21 cellular contexts compared by ENCODE assay signal in genomic region chr2:218644721-218645120, GRCh38. TPM values are rescaled to one million over a fixed set of nuclear protein-coding genes. Genes with fewer than 3 reads are reported as not detected.
DNase-seq lines count a peak whose midpoint lies in the region; ATAC-seq, FAIRE-seq and TF ChIP-seq lines count a peak whose summit lies in the region.
"Had no signal": no experiment of that assay in that cellular context is flagged by ENCODE, and none has a peak within 500 bp of the region (broad histone marks: within the 10 kb centered on the region; RNA-seq: fewer than 3 reads in every experiment).

No MANE protein-coding gene starts in this region.

- H2AFZ ChIP-seq in keratinocyte (ENCODE audit: control insufficient read depth, low read length), result no peak overlapping the region

- no peaks in the 10 kb centered on the region for H3K9me1 ChIP-seq in keratinocyte (ENCODE audit: control insufficient read depth, extremely low read depth, insufficient read depth, low read length)

- no peaks in the 10 kb centered on the region for H3K27me3 Mint-ChIP-seq in activated T-cell treated with anti-CD3 and anti-CD28 coated beads, Interleukin-2, amount 50 U/mL, for 72 hours (ENCODE audit: low read depth)
- H3K27me3 Mint-ChIP-seq in activated T-cell treated with anti-CD3 and anti-CD28 coated beads, Interleukin-2, amount 50 U/mL, for 4 hours (ENCODE audit: low read depth), result no peaks in the 10 kb centered on the region
- no peaks in the 10 kb centered on the region for H3K27me3 Mint-ChIP-seq in WTC11 (ENCODE audit: low read depth)
- H3K27me3 Mint-ChIP-seq: CD4-positive, CD25-positive, alpha-beta regulatory T cell; stimulated activated naive CD8-positive, alpha-beta T cell treated with anti-CD3 and anti-CD28 coated beads, Interleukin-15, Interleukin-2, amounts not matched to agents 100 ng/mL and 50 ng/mL, for 24 hours had no signal

- H3K79me2 ChIP-seq in keratinocyte (ENCODE audit: control insufficient read depth, insufficient read depth, low read length), result peaks cover 19% of the 10 kb centered on the region

- H3K36me3 Mint-ChIP-seq in activated T-cell treated with anti-CD3 and anti-CD28 coated beads, Interleukin-2, amount 50 U/mL, for 72 hours (ENCODE audit: insufficient read depth in 2 of 2), result peaks cover 4 to 22% of the 10 kb centered on the region in 2 donors
- H3K36me3 Mint-ChIP-seq in activated T-cell treated with anti-CD3 and anti-CD28 coated beads, Interleukin-2, amount 50 U/mL, for 4 hours (ENCODE audit: insufficient read depth), result peaks cover 38% of the 10 kb centered on the region
- H3K36me3 Mint-ChIP-seq in WTC11, result peaks cover 53% of the 10 kb centered on the region
- H3K36me3 Mint-ChIP-seq in stimulated activated effector memory CD8-positive, alpha-beta T cell treated with anti-CD3 and anti-CD28 coated beads, Interleukin-12 subunit alpha, Interleukin-12 subunit beta, amount 100 ng/mL, for 72 hours, result peaks cover 93% of the 10 kb centered on the region

- no peaks in the 10 kb centered on the region for H3K9me3 ChIP-seq in keratinocyte (ENCODE audit: control insufficient read depth, low read depth, low read length)

- H3K27ac ChIP-seq in keratinocyte (ENCODE audit: control insufficient read depth, insufficient read depth, low read length), result peak overlapping the region; percentile 74

- no peaks in the 10 kb centered on the region for H3K27me3 ChIP-seq in keratinocyte (ENCODE audit: control insufficient read depth, extremely low read depth, insufficient read depth, low read length)

- POLR2A ChIA-PET in WTC11 (lab: Charles Lee), result no interaction called here

- TF ChIP-seq CTCF in WTC11 (IDR thresholded peaks at IDR 0.05) (no peak), keratinocyte (optimal IDR thresholded peaks at IDR 0.05 in 1 of 3, IDR thresholded peaks at IDR 0.05 in 1 of 3, conservative IDR thresholded peaks at IDR 0.05 in 1 of 3; ENCODE audit: extremely low read depth in 1 of 3, insufficient read depth in 2 of 3, low read length in 3 of 3) (peak in 1 of 3 experiments; percentile 18)

- ATAC-seq in activated T-cell treated with anti-CD3 and anti-CD28 coated beads, Interleukin-2, amount 50 U/mL, for 72 hours (replicated peaks in 1 of 2), result no peak
- no peak for ATAC-seq in activated T-cell treated with anti-CD3 and anti-CD28 coated beads, Interleukin-2, amount 50 U/mL, for 4 hours
- peak; percentile 41 for ATAC-seq in WTC11
- no peak for ATAC-seq in stimulated activated effector memory CD8-positive, alpha-beta T cell treated with anti-CD3 and anti-CD28 coated beads, Interleukin-12 subunit alpha, Interleukin-12 subunit beta, amount 100 ng/mL, for 72 hours

- H3K4me3 Mint-ChIP-seq in activated T-cell treated with anti-CD3 and anti-CD28 coated beads, Interleukin-2, amount 50 U/mL, for 72 hours, result no peak overlapping the region
- H3K4me3 Mint-ChIP-seq in activated T-cell treated with anti-CD3 and anti-CD28 coated beads, Interleukin-2, amount 50 U/mL, for 4 hours, result no peak overlapping the region
- H3K4me3 Mint-ChIP-seq in WTC11, result no peak overlapping the region
- no peak overlapping the region for H3K4me3 Mint-ChIP-seq in stimulated activated effector memory CD8-positive, alpha-beta T cell treated with anti-CD3 and anti-CD28 coated beads, Interleukin-12 subunit alpha, Interleukin-12 subunit beta, amount 100 ng/mL, for 72 hours
- H3K4me3 Mint-ChIP-seq: CD4-positive, CD25-positive, alpha-beta regulatory T cell; H9; stimulated activated naive CD8-positive, alpha-beta T cell treated with anti-CD3 and anti-CD28 coated beads, Interleukin-15, Interleukin-2, amounts not matched to agents 100 ng/mL and 50 ng/mL, for 24 hours; T-helper 2 cell treated with Interferon-gamma antibody and Interleukin-4, amounts not matched to agents 5 μg/mL and 100 μg/mL, for 36 hours had no signal

- CTCF ChIA-PET in WTC11 (lab: Charles Lee), result interaction anchor here (1.1 kb wide), 1 partner anchor 8 kb away, joined by 3 read pairs; no protein-coding TSS in a partner anchor

- peaks cover 9% of the 10 kb centered on the region for H3K4me1 Mint-ChIP-seq in activated T-cell treated with anti-CD3 and anti-CD28 coated beads, Interleukin-2, amount 50 U/mL, for 72 hours (ENCODE audit: low read depth)
- H3K4me1 Mint-ChIP-seq in activated T-cell treated with anti-CD3 and anti-CD28 coated beads, Interleukin-2, amount 50 U/mL, for 4 hours (ENCODE audit: low read depth), result no peaks in the 10 kb centered on the region
- H3K4me1 Mint-ChIP-seq in WTC11, result no peaks in the 10 kb centered on the region
- peaks cover 11% of the 10 kb centered on the region for H3K4me1 Mint-ChIP-seq in stimulated activated effector memory CD8-positive, alpha-beta T cell treated with anti-CD3 and anti-CD28 coated beads, Interleukin-12 subunit alpha, Interleukin-12 subunit beta, amount 100 ng/mL, for 72 hours
- H3K4me1 Mint-ChIP-seq: H9 had no signal

- FAIRE-seq in keratinocyte (lab: Jason Lieb, UNC), result no peak
- FAIRE-seq: A204.1, urothelium cell line had no signal

- H3K27ac Mint-ChIP-seq in activated T-cell treated with anti-CD3 and anti-CD28 coated beads, Interleukin-2, amount 50 U/mL, for 72 hours, result peak overlapping the region; percentile 24
- no peak overlapping the region for H3K27ac Mint-ChIP-seq in WTC11
- peak overlapping the region; percentile 23 for H3K27ac Mint-ChIP-seq in stimulated activated effector memory CD8-positive, alpha-beta T cell treated with anti-CD3 and anti-CD28 coated beads, Interleukin-12 subunit alpha, Interleukin-12 subunit beta, amount 100 ng/mL, for 72 hours
- H3K27ac Mint-ChIP-seq: stimulated activated naive CD8-positive, alpha-beta T cell treated with anti-CD3 and anti-CD28 coated beads, Interleukin-15, Interleukin-2, amounts not matched to agents 100 ng/mL and 50 ng/mL, for 24 hours; T-helper 2 cell treated with Interferon-gamma antibody and Interleukin-4, amounts not matched to agents 5 μg/mL and 100 μg/mL, for 36 hours had no signal

- no peak for DNase-seq in activated T-cell treated with anti-CD3 and anti-CD28 coated beads, Interleukin-2, amount 50 U/mL, for 72 hours
- DNase-seq in activated T-cell treated with anti-CD3 and anti-CD28 coated beads, Interleukin-2, amount 50 U/mL, for 4 hours, result no peak
- DNase-seq in WTC11 (ENCODE audit: low spot score) (no peak), keratinocyte (ENCODE audit: low read depth, low spot score) (no peak), A172 (ENCODE audit: low spot score) (no peak), NCI-H1930 (lab: John Stamatoyannopoulos, UW) (no peak)
- no peak for DNase-seq in stimulated activated effector memory CD8-positive, alpha-beta T cell treated with anti-CD3 and anti-CD28 coated beads, Interleukin-12 subunit alpha, Interleukin-12 subunit beta, amount 100 ng/mL, for 72 hours (ENCODE audit: low spot score in 2 of 2)
- DNase-seq in stimulated activated CD4-positive, alpha-beta T cell treated with anti-CD3 and anti-CD28 coated beads, Interleukin-4, amount 100 ng/mL, for 4 hours, result no peak
- DNase-seq: activated gamma-delta T cell; anterior cingulate cortex; CD4-positive, CD25-positive, alpha-beta regulatory T cell; erythroblast; glutamatergic neuron; H9; MM.1S; NCI-H2081; stimulated activated CD4-positive, alpha-beta T cell treated with anti-CD3 and anti-CD28 coated beads, Interleukin-12 subunit alpha, Interleukin-12 subunit beta, amount 100 ng/mL, for 4 hours had no signal

- H3K4me1 ChIP-seq in keratinocyte (ENCODE audit: control insufficient read depth, extremely low read depth, insufficient read depth, low read length), result peaks cover 23% of the 10 kb centered on the region

- dilution Hi-C loops in keratinocyte (cut with MboI; ENCODE audit: extremely low pct_ligation_motif_present, low sequenced_read_pairs), result no loop called here

- H3K9me3 Mint-ChIP-seq in activated T-cell treated with anti-CD3 and anti-CD28 coated beads, Interleukin-2, amount 50 U/mL, for 72 hours, result no peaks in the 10 kb centered on the region
- no peaks in the 10 kb centered on the region for H3K9me3 Mint-ChIP-seq in activated T-cell treated with anti-CD3 and anti-CD28 coated beads, Interleukin-2, amount 50 U/mL, for 4 hours
- H3K9me3 Mint-ChIP-seq in WTC11, result no peaks in the 10 kb centered on the region
- no peaks in the 10 kb centered on the region for H3K9me3 Mint-ChIP-seq in stimulated activated effector memory CD8-positive, alpha-beta T cell treated with anti-CD3 and anti-CD28 coated beads, Interleukin-12 subunit alpha, Interleukin-12 subunit beta, amount 100 ng/mL, for 72 hours
- H3K9me3 Mint-ChIP-seq: CD4-positive, CD25-positive, alpha-beta regulatory T cell; H9; stimulated activated naive CD8-positive, alpha-beta T cell treated with anti-CD3 and anti-CD28 coated beads, Interleukin-15, Interleukin-2, amounts not matched to agents 100 ng/mL and 50 ng/mL, for 24 hours; T-helper 2 cell treated with Interferon-gamma antibody and Interleukin-4, amounts not matched to agents 5 μg/mL and 100 μg/mL, for 36 hours had no signal

- H3K9ac ChIP-seq in keratinocyte (ENCODE audit: control insufficient read depth, extremely low read depth, insufficient read depth, low read length), result peak overlapping the region; percentile 20

- H3K4me3 ChIP-seq in keratinocyte (ENCODE audit: control insufficient read depth in 2 of 3, extremely low read depth in 1 of 3, insufficient read depth in 2 of 3, low read depth in 1 of 3, low read length in 3 of 3), result no peak overlapping the region

- H3K36me3 ChIP-seq in keratinocyte (ENCODE audit: control insufficient read depth in 2 of 2, extremely low read depth in 1 of 2, insufficient read depth in 2 of 2, low read length in 2 of 2), result peaks cover 46 to 67% of the 10 kb centered on the region in 2 experiments

- H3K4me2 ChIP-seq in keratinocyte (ENCODE audit: control insufficient read depth, extremely low read depth, insufficient read depth, low read depth, low read length), result no peak overlapping the region

- H4K20me1 ChIP-seq in keratinocyte (ENCODE audit: control insufficient read depth, extremely low read depth, insufficient read depth, low read length), result peaks cover 3% of the 10 kb centered on the region

RNA-seq across cellular contexts. Expression of gene ZNF142, which starts 14.7 kb away (rescaled TPM):
- total RNA-seq in activated T-cell treated with anti-CD3 and anti-CD28 coated beads, Interleukin-2, amount 50 U/mL, for 72 hours, result 10 to 100 TPM; 41.3 to 46.6 TPM
- total RNA-seq in activated T-cell treated with anti-CD3 and anti-CD28 coated beads, Interleukin-2, amount 50 U/mL, for 4 hours, result 10 to 100 TPM; 68.5 to 75.5 (median 70.5) TPM
- total RNA-seq in WTC11 (2021), result 25.1 to 33.5 TPM (median 28.7 TPM) in 3 replicates
- polyA plus RNA-seq in keratinocyte, result 4.3 to 11.9 TPM (median 4.5 TPM) in 3 replicates
- polyA plus RNA-seq in keratinocyte (2011; ENCODE audit: low read depth), result 2.7 TPM
- polyA plus RNA-seq in keratinocyte (2011; cell fraction: cytosol; rRNA removed), result 6.9 and 7.2 TPM in 2 replicates
- polyA plus RNA-seq in keratinocyte (2011; cell fraction: nucleus; rRNA removed), result 23.4 and 32.2 TPM in 2 replicates
- polyA plus RNA-seq in keratinocyte (2012; ENCODE audit: low replicate concordance), result 6.4 and 14.0 TPM in 2 replicates
- polyA minus RNA-seq in keratinocyte, result 16.0 to 91.1 TPM (median 17.7 TPM) in 3 replicates
- polyA minus RNA-seq in keratinocyte (2011; cell fraction: cytosol; rRNA and poly(A)+ RNA removed), result 8.6 TPM
- 22.8 and 29.6 TPM in 2 replicates for polyA minus RNA-seq in keratinocyte (2011; cell fraction: nucleus; rRNA and poly(A)+ RNA removed)
- 14.1 and 18.3 TPM in 2 replicates for total RNA-seq in A172 (2014; rRNA removed; shearing (Covaris generic))

RNA-seq across cellular contexts. Expression of gene BCS1L, which starts 14.8 kb away (rescaled TPM):
- 10 to 100 TPM; 55.3 to 86.5 TPM for total RNA-seq in activated T-cell treated with anti-CD3 and anti-CD28 coated beads, Interleukin-2, amount 50 U/mL, for 72 hours
- 100 to 1,000 TPM in 1 of 3 donors, 10 to 100 TPM in 2; 94.1 to 106 (median 97.4) TPM for total RNA-seq in activated T-cell treated with anti-CD3 and anti-CD28 coated beads, Interleukin-2, amount 50 U/mL, for 4 hours
- 31.4 to 35.4 TPM (median 32.7 TPM) in 3 replicates for total RNA-seq in WTC11 (2021)
- polyA plus RNA-seq in keratinocyte, result 56.6 to 62.3 TPM (median 57.7 TPM) in 3 replicates
- polyA plus RNA-seq in keratinocyte (2011; ENCODE audit: low read depth), result 27.3 TPM
- polyA plus RNA-seq in keratinocyte (2011; cell fraction: cytosol; rRNA removed), result 33.0 and 38.4 TPM in 2 replicates
- 152 and 155 TPM in 2 replicates for polyA plus RNA-seq in keratinocyte (2011; cell fraction: nucleus; rRNA removed)
- polyA plus RNA-seq in keratinocyte (2012; ENCODE audit: low replicate concordance), result 45.5 and 50.2 TPM in 2 replicates
- polyA minus RNA-seq in keratinocyte, result 42.6 to 53.7 TPM (median 50.7 TPM) in 3 replicates
- polyA minus RNA-seq in keratinocyte (2011; cell fraction: cytosol; rRNA and poly(A)+ RNA removed), result 29.5 TPM
- polyA minus RNA-seq in keratinocyte (2011; cell fraction: nucleus; rRNA and poly(A)+ RNA removed), result 22.4 and 28.2 TPM in 2 replicates
- total RNA-seq in A172 (2014; rRNA removed; shearing (Covaris generic)), result 38.9 and 40.7 TPM in 2 replicates

RNA-seq across cellular contexts. Expression of gene RNF25, which starts 27.1 kb away (rescaled TPM):
- total RNA-seq in activated T-cell treated with anti-CD3 and anti-CD28 coated beads, Interleukin-2, amount 50 U/mL, for 72 hours, result 10 to 100 TPM; 18.5 to 24.5 TPM
- total RNA-seq in activated T-cell treated with anti-CD3 and anti-CD28 coated beads, Interleukin-2, amount 50 U/mL, for 4 hours, result 10 to 100 TPM; 25.6 to 34.6 (median 32.7) TPM
- 20.3 to 25.1 TPM (median 23.9 TPM) in 3 replicates for total RNA-seq in WTC11 (2021)
- polyA plus RNA-seq in keratinocyte, result 65.0 to 107 TPM (median 82.5 TPM) in 3 replicates
- 17.0 TPM for polyA plus RNA-seq in keratinocyte (2011; ENCODE audit: low read depth)
- polyA plus RNA-seq in keratinocyte (2011; cell fraction: cytosol; rRNA removed), result 54.6 and 60.6 TPM in 2 replicates
- 71.1 and 82.6 TPM in 2 replicates for polyA plus RNA-seq in keratinocyte (2011; cell fraction: nucleus; rRNA removed)
- 24.2 and 34.0 TPM in 2 replicates for polyA plus RNA-seq in keratinocyte (2012; ENCODE audit: low replicate concordance)
- 49.8 to 164 TPM (median 57.1 TPM) in 3 replicates for polyA minus RNA-seq in keratinocyte
- polyA minus RNA-seq in keratinocyte (2011; cell fraction: cytosol; rRNA and poly(A)+ RNA removed), result 30.1 TPM
- 30.2 and 39.2 TPM in 2 replicates for polyA minus RNA-seq in keratinocyte (2011; cell fraction: nucleus; rRNA and poly(A)+ RNA removed)
- total RNA-seq in A172 (2014; rRNA removed; shearing (Covaris generic)), result 53.5 and 63.0 TPM in 2 replicates

RNA-seq across cellular contexts. Expression of gene STK36, which starts 27.2 kb away (rescaled TPM):
- total RNA-seq in activated T-cell treated with anti-CD3 and anti-CD28 coated beads, Interleukin-2, amount 50 U/mL, for 72 hours, result 10 to 100 TPM; 15.3 to 22.1 TPM
- 10 to 100 TPM; 15.7 to 18.3 (median 15.7) TPM for total RNA-seq in activated T-cell treated with anti-CD3 and anti-CD28 coated beads, Interleukin-2, amount 50 U/mL, for 4 hours
- 41.0 to 47.7 TPM (median 42.7 TPM) in 3 replicates for total RNA-seq in WTC11 (2021)
- polyA plus RNA-seq in keratinocyte, result 17.3 to 25.4 TPM (median 19.0 TPM) in 3 replicates
- 3.4 TPM for polyA plus RNA-seq in keratinocyte (2011; ENCODE audit: low read depth)
- 7.2 and 8.2 TPM in 2 replicates for polyA plus RNA-seq in keratinocyte (2011; cell fraction: cytosol; rRNA removed)
- polyA plus RNA-seq in keratinocyte (2011; cell fraction: nucleus; rRNA removed), result 82.6 and 103 TPM in 2 replicates
- polyA plus RNA-seq in keratinocyte (2012; ENCODE audit: low replicate concordance), result 8.5 and 9.9 TPM in 2 replicates
- 24.6 to 38.5 TPM (median 26.2 TPM) in 3 replicates for polyA minus RNA-seq in keratinocyte
- polyA minus RNA-seq in keratinocyte (2011; cell fraction: cytosol; rRNA and poly(A)+ RNA removed), result 4.0 TPM
- polyA minus RNA-seq in keratinocyte (2011; cell fraction: nucleus; rRNA and poly(A)+ RNA removed), result 20.7 and 34.3 TPM in 2 replicates
- total RNA-seq in A172 (2014; rRNA removed; shearing (Covaris generic)), result 29.5 and 33.0 TPM in 2 replicates

RNA-seq across cellular contexts. Expression of gene PLCD4, which starts 37.0 kb away (rescaled TPM):
- total RNA-seq in activated T-cell treated with anti-CD3 and anti-CD28 coated beads, Interleukin-2, amount 50 U/mL, for 72 hours, result under 1 TPM; 0.24 to 0.35 TPM
- under 1 TPM in 2 of 3 donors, not detected in 1; 0.05 to 0.40 TPM for total RNA-seq in activated T-cell treated with anti-CD3 and anti-CD28 coated beads, Interleukin-2, amount 50 U/mL, for 4 hours
- total RNA-seq in WTC11 (2021), result 0.11 to 0.28 TPM (median 0.14 TPM) in 3 replicates
- polyA plus RNA-seq in keratinocyte, result 10.2 to 15.3 TPM (median 13.2 TPM) in 3 replicates
- polyA plus RNA-seq in keratinocyte (2011; ENCODE audit: low read depth), result 1.5 TPM
- polyA plus RNA-seq in keratinocyte (2011; cell fraction: cytosol; rRNA removed), result 4.9 TPM in 2 replicates
- 25.5 and 31.4 TPM in 2 replicates for polyA plus RNA-seq in keratinocyte (2011; cell fraction: nucleus; rRNA removed)
- 2.5 and 10.4 TPM in 2 replicates for polyA plus RNA-seq in keratinocyte (2012; ENCODE audit: low replicate concordance)
- polyA minus RNA-seq in keratinocyte, result 11.0 to 18.0 TPM (median 16.2 TPM) in 3 replicates
- polyA minus RNA-seq in keratinocyte (2011; cell fraction: cytosol; rRNA and poly(A)+ RNA removed), result 3.6 TPM
- 4.6 and 14.4 TPM in 2 replicates for polyA minus RNA-seq in keratinocyte (2011; cell fraction: nucleus; rRNA and poly(A)+ RNA removed)
- 1.3 and 6.9 TPM in 2 replicates for total RNA-seq in A172 (2014; rRNA removed; shearing (Covaris generic))
